1 cellular context compared by ENCODE assay signal in genomic region chr17:74759243-74759801, GRCh38.
TF ChIP-seq lines count a peak whose summit lies in the region.

No MANE protein-coding gene starts in this region.

TF ChIP-seq in HepG2, 621 proteins besides CTCF, POLR2A, EP300 and RAD21 (continued from another document and continues in another):
- TF ChIP-seq, protein P1, sequence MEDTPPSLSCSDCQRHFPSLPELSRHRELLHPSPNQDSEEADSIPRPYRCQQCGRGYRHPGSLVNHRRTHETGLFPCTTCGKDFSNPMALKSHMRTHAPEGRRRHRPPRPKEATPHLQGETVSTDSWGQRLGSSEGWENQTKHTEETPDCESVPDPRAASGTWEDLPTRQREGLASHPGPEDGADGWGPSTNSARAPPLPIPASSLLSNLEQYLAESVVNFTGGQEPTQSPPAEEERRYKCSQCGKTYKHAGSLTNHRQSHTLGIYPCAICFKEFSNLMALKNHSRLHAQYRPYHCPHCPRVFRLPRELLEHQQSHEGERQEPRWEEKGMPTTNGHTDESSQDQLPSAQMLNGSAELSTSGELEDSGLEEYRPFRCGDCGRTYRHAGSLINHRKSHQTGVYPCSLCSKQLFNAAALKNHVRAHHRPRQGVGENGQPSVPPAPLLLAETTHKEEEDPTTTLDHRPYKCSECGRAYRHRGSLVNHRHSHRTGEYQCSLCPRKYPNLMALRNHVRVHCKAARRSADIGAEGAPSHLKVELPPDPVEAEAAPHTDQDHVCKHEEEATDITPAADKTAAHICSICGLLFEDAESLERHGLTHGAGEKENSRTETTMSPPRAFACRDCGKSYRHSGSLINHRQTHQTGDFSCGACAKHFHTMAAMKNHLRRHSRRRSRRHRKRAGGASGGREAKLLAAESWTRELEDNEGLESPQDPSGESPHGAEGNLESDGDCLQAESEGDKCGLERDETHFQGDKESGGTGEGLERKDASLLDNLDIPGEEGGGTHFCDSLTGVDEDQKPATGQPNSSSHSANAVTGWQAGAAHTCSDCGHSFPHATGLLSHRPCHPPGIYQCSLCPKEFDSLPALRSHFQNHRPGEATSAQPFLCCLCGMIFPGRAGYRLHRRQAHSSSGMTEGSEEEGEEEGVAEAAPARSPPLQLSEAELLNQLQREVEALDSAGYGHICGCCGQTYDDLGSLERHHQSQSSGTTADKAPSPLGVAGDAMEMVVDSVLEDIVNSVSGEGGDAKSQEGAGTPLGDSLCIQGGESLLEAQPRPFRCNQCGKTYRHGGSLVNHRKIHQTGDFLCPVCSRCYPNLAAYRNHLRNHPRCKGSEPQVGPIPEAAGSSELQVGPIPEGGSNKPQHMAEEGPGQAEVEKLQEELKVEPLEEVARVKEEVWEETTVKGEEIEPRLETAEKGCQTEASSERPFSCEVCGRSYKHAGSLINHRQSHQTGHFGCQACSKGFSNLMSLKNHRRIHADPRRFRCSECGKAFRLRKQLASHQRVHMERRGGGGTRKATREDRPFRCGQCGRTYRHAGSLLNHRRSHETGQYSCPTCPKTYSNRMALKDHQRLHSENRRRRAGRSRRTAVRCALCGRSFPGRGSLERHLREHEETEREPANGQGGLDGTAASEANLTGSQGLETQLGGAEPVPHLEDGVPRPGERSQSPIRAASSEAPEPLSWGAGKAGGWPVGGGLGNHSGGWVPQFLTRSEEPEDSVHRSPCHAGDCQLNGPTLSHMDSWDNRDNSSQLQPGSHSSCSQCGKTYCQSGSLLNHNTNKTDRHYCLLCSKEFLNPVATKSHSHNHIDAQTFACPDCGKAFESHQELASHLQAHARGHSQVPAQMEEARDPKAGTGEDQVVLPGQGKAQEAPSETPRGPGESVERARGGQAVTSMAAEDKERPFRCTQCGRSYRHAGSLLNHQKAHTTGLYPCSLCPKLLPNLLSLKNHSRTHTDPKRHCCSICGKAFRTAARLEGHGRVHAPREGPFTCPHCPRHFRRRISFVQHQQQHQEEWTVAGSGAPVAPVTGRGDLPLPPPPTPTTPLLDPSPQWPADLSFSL (CRISPR knock-in tag; IDR thresholded peaks at IDR 0.05): no peak
- TF ChIP-seq ZSCAN22 (CRISPR knock-in tag; IDR thresholded peaks at IDR 0.05) (no peak), ZNF543 (CRISPR knock-in tag; IDR thresholded peaks at IDR 0.05) (no peak), ZNF605 (CRISPR knock-in tag; IDR thresholded peaks at IDR 0.05) (no peak), EZH2 (conservative IDR thresholded peaks at IDR 0.05; ENCODE audit: low read depth, low read length) (no peak), CHCHD3 (CRISPR knock-in tag; IDR thresholded peaks at IDR 0.05) (no peak), ZBTB8A (CRISPR knock-in tag; IDR thresholded peaks at IDR 0.05; ENCODE audit: borderline replicate concordance, low read depth) (no peak), ZBTB38 (CRISPR knock-in tag; IDR thresholded peaks at IDR 0.05) (0 out of 2 replicates have a peak, but pooled peaks have one; percentile 10), ARID4A (CRISPR knock-in tag; IDR thresholded peaks at IDR 0.05; ENCODE audit: borderline replicate concordance) (peak; percentile 52; the same call in 1 of the 2 replicates), MEF2D (CRISPR knock-in tag; IDR thresholded peaks at IDR 0.05) (no peak), IKZF4 (CRISPR knock-in tag; IDR thresholded peaks at IDR 0.05; ENCODE audit: borderline replicate concordance, low read depth, not compliant biosample characterization) (no peak), ZNF678 (CRISPR knock-in tag; IDR thresholded peaks at IDR 0.05) (no peak), SCMH1 (CRISPR knock-in tag; IDR thresholded peaks at IDR 0.05; ENCODE audit: borderline replicate concordance) (no peak), ZNF431 (CRISPR knock-in tag; IDR thresholded peaks at IDR 0.05; ENCODE audit: borderline replicate concordance, low read depth) (no peak), ASH2L (IDR thresholded peaks at IDR 0.05; ENCODE audit: insufficient read length, low read depth, low read length) (peak; percentile 11), TCF12 (IDR thresholded peaks at IDR 0.05) (no peak), TCF12 (CRISPR knock-in tag; IDR thresholded peaks at IDR 0.05) (0 out of 2 replicates have a peak, but pooled peaks have one; percentile 33), ZBTB21 (CRISPR knock-in tag; IDR thresholded peaks at IDR 0.05) (no peak), PHF5A (CRISPR knock-in tag; IDR thresholded peaks at IDR 0.05; ENCODE audit: low read depth, unreplicated experiment) (no peak), KMT2A (CRISPR knock-in tag; IDR thresholded peaks at IDR 0.05) (no peak), MIER3 (CRISPR knock-in tag; IDR thresholded peaks at IDR 0.05; ENCODE audit: borderline replicate concordance) (no peak), XRCC5 (optimal IDR thresholded peaks at IDR 0.05; ENCODE audit: low read length) (no peak), ZNF563 (CRISPR knock-in tag; IDR thresholded peaks at IDR 0.05) (no peak), ZNF224 (CRISPR knock-in tag; IDR thresholded peaks at IDR 0.05) (no peak), ZNF607 (CRISPR knock-in tag; IDR thresholded peaks at IDR 0.05; ENCODE audit: borderline replicate concordance) (no peak), RAD51 (IDR thresholded peaks at IDR 0.05; ENCODE audit: borderline replicate concordance) (no peak), ZNF24 (IDR thresholded peaks at IDR 0.05) (no peak), CREB3 (CRISPR knock-in tag; IDR thresholded peaks at IDR 0.05) (no peak), SMC3 (IDR thresholded peaks at IDR 0.05; ENCODE audit: low read length) (peak; percentile 27; the same call in 1 of the 2 replicates), CBX5 (CRISPR knock-in tag; IDR thresholded peaks at IDR 0.05; ENCODE audit: borderline replicate concordance) (no peak), FOXC1 (CRISPR knock-in tag; IDR thresholded peaks at IDR 0.05; ENCODE audit: borderline replicate concordance) (no peak), SNAI1 (CRISPR knock-in tag; IDR thresholded peaks at IDR 0.05; ENCODE audit: borderline replicate concordance) (peak; percentile 63; the same call in 1 of the 2 replicates), MYC (CRISPR knock-in tag; IDR thresholded peaks at IDR 0.05; ENCODE audit: borderline replicate concordance) (0 out of 2 replicates have a peak, but pooled peaks have one; percentile 28), ZNF367 (CRISPR knock-in tag; IDR thresholded peaks at IDR 0.05; ENCODE audit: borderline replicate concordance) (no peak), XBP1 (CRISPR knock-in tag; IDR thresholded peaks at IDR 0.05) (no peak), ZSCAN31 (CRISPR knock-in tag; IDR thresholded peaks at IDR 0.05; ENCODE audit: low read depth) (no peak), ZNF644 (CRISPR knock-in tag; IDR thresholded peaks at IDR 0.05; ENCODE audit: low read depth) (no peak), PREB (CRISPR knock-in tag; IDR thresholded peaks at IDR 0.05) (no peak), CENPBD1 (CRISPR knock-in tag; IDR thresholded peaks at IDR 0.05; ENCODE audit: borderline replicate concordance, low read depth) (no peak), NONO (IDR thresholded peaks at IDR 0.05) (no peak), NONO (CRISPR knock-in tag; conservative IDR thresholded peaks at IDR 0.05) (no peak), HOXA9 (CRISPR knock-in tag; IDR thresholded peaks at IDR 0.05; ENCODE audit: borderline replicate concordance) (no peak), STAG1 (CRISPR knock-in tag; IDR thresholded peaks at IDR 0.05) (0 out of 2 replicates have a peak, but pooled peaks have one; percentile 6), ZKSCAN8 (CRISPR knock-in tag; IDR thresholded peaks at IDR 0.05; ENCODE audit: borderline replicate concordance) (no peak), ZIK1 (CRISPR knock-in tag; IDR thresholded peaks at IDR 0.05; ENCODE audit: borderline replicate concordance, low read depth) (no peak), STAT5B (CRISPR knock-in tag; IDR thresholded peaks at IDR 0.05) (no peak), SIX4 (CRISPR knock-in tag; IDR thresholded peaks at IDR 0.05) (no peak), PRPF4 (IDR thresholded peaks at IDR 0.05; ENCODE audit: low read depth, low read length, poor library complexity, severe bottlenecking) (no peak), CCDC6 (CRISPR knock-in tag; IDR thresholded peaks at IDR 0.05) (no peak), ZNF234 (CRISPR knock-in tag; conservative IDR thresholded peaks at IDR 0.05) (no peak)
- TF ChIP-seq, protein P2, sequence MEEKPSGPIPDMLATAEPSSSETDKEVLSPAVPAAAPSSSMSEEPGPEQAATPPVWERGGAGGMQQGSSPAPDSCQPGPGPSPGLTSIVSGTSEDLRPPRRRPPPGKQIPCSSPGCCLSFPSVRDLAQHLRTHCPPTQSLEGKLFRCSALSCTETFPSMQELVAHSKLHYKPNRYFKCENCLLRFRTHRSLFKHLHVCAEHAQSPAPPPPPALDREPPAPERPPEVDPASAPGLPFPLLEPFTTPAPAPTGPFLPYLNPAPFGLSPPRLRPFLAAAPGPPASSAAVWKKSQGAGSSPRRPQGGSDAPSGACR (CRISPR knock-in tag; IDR thresholded peaks at IDR 0.05): no peak
- TF ChIP-seq, protein P3, sequence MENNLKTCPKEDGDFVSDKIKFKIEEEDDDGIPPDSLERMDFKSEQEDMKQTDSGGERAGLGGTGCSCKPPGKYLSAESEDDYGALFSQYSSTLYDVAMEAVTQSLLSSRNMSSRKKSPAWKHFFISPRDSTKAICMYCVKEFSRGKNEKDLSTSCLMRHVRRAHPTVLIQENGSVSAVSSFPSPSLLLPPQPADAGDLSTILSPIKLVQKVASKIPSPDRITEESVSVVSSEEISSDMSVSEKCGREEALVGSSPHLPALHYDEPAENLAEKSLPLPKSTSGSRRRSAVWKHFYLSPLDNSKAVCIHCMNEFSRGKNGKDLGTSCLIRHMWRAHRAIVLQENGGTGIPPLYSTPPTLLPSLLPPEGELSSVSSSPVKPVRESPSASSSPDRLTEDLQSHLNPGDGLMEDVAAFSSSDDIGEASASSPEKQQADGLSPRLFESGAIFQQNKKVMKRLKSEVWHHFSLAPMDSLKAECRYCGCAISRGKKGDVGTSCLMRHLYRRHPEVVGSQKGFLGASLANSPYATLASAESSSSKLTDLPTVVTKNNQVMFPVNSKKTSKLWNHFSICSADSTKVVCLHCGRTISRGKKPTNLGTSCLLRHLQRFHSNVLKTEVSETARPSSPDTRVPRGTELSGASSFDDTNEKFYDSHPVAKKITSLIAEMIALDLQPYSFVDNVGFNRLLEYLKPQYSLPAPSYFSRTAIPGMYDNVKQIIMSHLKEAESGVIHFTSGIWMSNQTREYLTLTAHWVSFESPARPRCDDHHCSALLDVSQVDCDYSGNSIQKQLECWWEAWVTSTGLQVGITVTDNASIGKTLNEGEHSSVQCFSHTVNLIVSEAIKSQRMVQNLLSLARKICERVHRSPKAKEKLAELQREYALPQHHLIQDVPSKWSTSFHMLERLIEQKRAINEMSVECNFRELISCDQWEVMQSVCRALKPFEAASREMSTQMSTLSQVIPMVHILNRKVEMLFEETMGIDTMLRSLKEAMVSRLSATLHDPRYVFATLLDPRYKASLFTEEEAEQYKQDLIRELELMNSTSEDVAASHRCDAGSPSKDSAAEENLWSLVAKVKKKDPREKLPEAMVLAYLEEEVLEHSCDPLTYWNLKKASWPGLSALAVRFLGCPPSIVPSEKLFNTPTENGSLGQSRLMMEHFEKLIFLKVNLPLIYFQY (CRISPR knock-in tag; IDR thresholded peaks at IDR 0.05; ENCODE audit: borderline replicate concordance): no peak
